In genomic region chr5:129904667-129905466, GRCh38 we compare ENCODE assay signal across 1 cellular context.
TF ChIP-seq lines count a peak whose summit lies in the region.

No MANE protein-coding gene starts in this region.

TF ChIP-seq in WTC11, 78 proteins besides CTCF, POLR2A, EP300 and RAD21 (continued from another document):
- 0 out of 2 replicates have a peak, but pooled peaks have one; percentile 31 for TF ChIP-seq ARID4B (CRISPR knock-in tag; IDR thresholded peaks at IDR 0.05; ENCODE audit: borderline replicate concordance)
- 0 out of 2 replicates have a peak, but pooled peaks have one; percentile 19 for TF ChIP-seq FOXP1 (CRISPR knock-in tag; IDR thresholded peaks at IDR 0.05; ENCODE audit: borderline replicate concordance)
- TF ChIP-seq PRDM15 (CRISPR knock-in tag; IDR thresholded peaks at IDR 0.05), result 0 out of 2 replicates have a peak, but pooled peaks have one; percentile 14
- no peak for TF ChIP-seq USF1 (CRISPR knock-in tag; IDR thresholded peaks at IDR 0.05)
- no peak for TF ChIP-seq E2F5 (CRISPR knock-in tag; IDR thresholded peaks at IDR 0.05)
- TF ChIP-seq CDX4 (CRISPR knock-in tag; IDR thresholded peaks at IDR 0.05; ENCODE audit: borderline replicate concordance), result no peak
- TF ChIP-seq EMX1 (CRISPR knock-in tag; IDR thresholded peaks at IDR 0.05), result no peak
- no peak for TF ChIP-seq NFYB (CRISPR knock-in tag; conservative IDR thresholded peaks at IDR 0.05; ENCODE audit: low read depth)
- 0 out of 2 replicates have a peak, but pooled peaks have one; percentile 12 for TF ChIP-seq ESRRA (CRISPR knock-in tag; IDR thresholded peaks at IDR 0.05; ENCODE audit: borderline replicate concordance)
- TF ChIP-seq AR (CRISPR knock-in tag; IDR thresholded peaks at IDR 0.05), result no peak
- TF ChIP-seq ZNF532 (CRISPR knock-in tag; IDR thresholded peaks at IDR 0.05; ENCODE audit: borderline replicate concordance), result no peak
- no peak for TF ChIP-seq STAT6 (CRISPR knock-in tag; conservative IDR thresholded peaks at IDR 0.05; ENCODE audit: low read depth)
- peak; percentile 59; the same call in 1 of the 2 replicates for TF ChIP-seq TEAD1 (CRISPR knock-in tag; IDR thresholded peaks at IDR 0.05)
- no peak for TF ChIP-seq SMAD4 (CRISPR knock-in tag; IDR thresholded peaks at IDR 0.05)
- peak; percentile 60; the same call in 1 of the 2 replicates for TF ChIP-seq MYBL2 (CRISPR knock-in tag; IDR thresholded peaks at IDR 0.05)
- TF ChIP-seq ZMAT4 (CRISPR knock-in tag; IDR thresholded peaks at IDR 0.05), result no peak
- TF ChIP-seq OVOL2 (CRISPR knock-in tag; IDR thresholded peaks at IDR 0.05; ENCODE audit: borderline replicate concordance), result no peak
- 0 out of 2 replicates have a peak, but pooled peaks have one; percentile 55 for TF ChIP-seq MAX (CRISPR knock-in tag; IDR thresholded peaks at IDR 0.05)
- TF ChIP-seq ZNF423 (CRISPR knock-in tag; IDR thresholded peaks at IDR 0.05), result no peak
- TF ChIP-seq ZNF425 (CRISPR knock-in tag; conservative IDR thresholded peaks at IDR 0.05), result no peak
- TF ChIP-seq NR1H2 (CRISPR knock-in tag; IDR thresholded peaks at IDR 0.05), result no peak
- TF ChIP-seq NR2C2 (CRISPR knock-in tag; IDR thresholded peaks at IDR 0.05), result no peak
- TF ChIP-seq TP53 (CRISPR knock-in tag; IDR thresholded peaks at IDR 0.05), result 0 out of 2 replicates have a peak, but pooled peaks have one; percentile 52
TF ChIP-seq in WTC11: peak in this region for 15.
